Comparison of ENCODE assay signal across 6 cellular contexts in the genomic region with DNA sequence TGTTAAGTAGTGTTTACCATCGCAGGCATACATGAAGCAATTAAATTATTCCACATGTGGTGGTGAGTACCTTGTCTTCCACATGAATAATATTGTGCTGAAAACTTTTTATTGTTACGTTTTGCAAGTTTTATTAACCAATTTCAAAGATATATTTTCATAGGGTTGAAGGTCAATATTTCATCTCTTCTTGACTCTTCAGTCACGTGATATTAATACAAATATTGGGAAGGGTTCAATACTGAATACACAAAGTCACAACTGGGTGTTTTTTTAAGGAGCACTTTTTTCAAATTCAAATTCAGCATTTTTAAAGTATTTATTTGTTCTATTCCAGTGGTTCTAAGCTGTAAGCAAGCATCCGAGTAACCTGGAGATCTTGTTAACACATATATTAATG.
"Had no signal": no experiment of that assay in that cellular context is flagged by ENCODE, and none has a peak within 500 bp of the region (broad histone marks: within the 10 kb centered on the region; RNA-seq: fewer than 3 reads in every experiment).

No MANE protein-coding gene starts in this region.

- DNase-seq: IMR-90, KBM-7, KG1 had no signal

- H3K4me2 ChIP-seq: KMS-11 had no signal

- FAIRE-seq: HTR-8/SVneo had no signal

- H3K9ac ChIP-seq: KMS-11 had no signal

- H3K27ac ChIP-seq: HL-60, KMS-11 had no signal
